ENCODE assay signal across 1 cellular context in the genomic region with DNA sequence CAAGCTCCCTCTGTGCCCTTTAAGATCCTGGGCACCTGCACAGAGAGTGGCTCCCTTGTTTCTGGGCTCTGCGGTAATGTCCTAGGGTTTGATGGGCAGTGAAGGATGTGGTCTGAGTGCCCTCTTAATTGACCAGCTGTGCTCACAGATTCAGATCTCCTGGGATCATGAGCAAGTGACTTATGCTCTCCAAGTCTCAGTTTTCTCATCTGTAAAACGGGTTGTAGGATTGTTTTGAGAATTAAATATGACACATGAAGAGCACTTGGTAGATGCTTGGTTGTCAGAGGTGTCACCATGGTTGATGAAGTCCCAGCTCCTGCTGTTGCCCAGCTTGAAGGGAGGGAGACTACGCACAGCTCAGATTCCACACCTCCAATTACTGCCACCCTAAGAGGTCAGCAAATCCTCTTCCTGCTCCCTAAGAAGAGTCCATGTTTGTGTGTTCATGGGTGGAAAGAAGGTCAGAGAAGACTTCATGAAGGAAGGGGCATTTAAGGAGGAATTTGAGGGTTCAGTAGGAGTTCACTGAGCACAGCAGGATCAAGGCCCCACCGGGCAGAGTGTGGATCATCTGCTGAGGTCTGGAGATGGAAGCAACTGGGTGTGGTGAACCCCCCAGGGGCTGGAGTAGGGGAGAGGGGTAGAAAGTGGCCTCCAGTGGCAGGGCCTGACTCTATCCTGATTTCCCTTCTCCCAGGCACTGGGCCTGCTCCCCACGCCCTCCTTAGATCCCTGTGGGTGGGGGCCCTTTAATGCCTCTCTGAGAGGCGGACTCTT.
TF ChIP-seq lines count a peak whose summit lies in the region.

No MANE protein-coding gene starts in this region.

TF ChIP-seq in IMR-90, 13 proteins besides CTCF, POLR2A, EP300 and RAD21:
- TF ChIP-seq RCOR1 (IDR thresholded peaks at IDR 0.05; ENCODE audit: insufficient replicate concordance, low read length) (no peak), NFE2L2 (IDR thresholded peaks at IDR 0.05; ENCODE audit: low read depth, low read length) (no peak), CHD1 (IDR thresholded peaks at IDR 0.05; ENCODE audit: low read depth, low read length) (no peak), MXI1 (IDR thresholded peaks at IDR 0.05; ENCODE audit: borderline replicate concordance, low read depth, low read length) (no peak), FOS (IDR thresholded peaks at IDR 0.05; ENCODE audit: low read depth, low read length) (no peak), MAFK (IDR thresholded peaks at IDR 0.05; ENCODE audit: low read depth, low read length) (no peak), MAZ (IDR thresholded peaks at IDR 0.05; ENCODE audit: borderline replicate concordance, low read depth, low read length) (no peak), CEBPB (IDR thresholded peaks at IDR 0.05; ENCODE audit: low read depth, low read length) (no peak), BHLHE40 (IDR thresholded peaks at IDR 0.05; ENCODE audit: low read depth, low read length) (no peak), SMC3 (IDR thresholded peaks at IDR 0.05; ENCODE audit: low read depth, low read length) (no peak), RFX5 (IDR thresholded peaks at IDR 0.05; ENCODE audit: low read depth, low read length) (no peak)
- TF ChIP-seq, protein P1, sequence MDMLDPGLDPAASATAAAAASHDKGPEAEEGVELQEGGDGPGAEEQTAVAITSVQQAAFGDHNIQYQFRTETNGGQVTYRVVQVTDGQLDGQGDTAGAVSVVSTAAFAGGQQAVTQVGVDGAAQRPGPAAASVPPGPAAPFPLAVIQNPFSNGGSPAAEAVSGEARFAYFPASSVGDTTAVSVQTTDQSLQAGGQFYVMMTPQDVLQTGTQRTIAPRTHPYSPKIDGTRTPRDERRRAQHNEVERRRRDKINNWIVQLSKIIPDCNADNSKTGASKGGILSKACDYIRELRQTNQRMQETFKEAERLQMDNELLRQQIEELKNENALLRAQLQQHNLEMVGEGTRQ (IDR thresholded peaks at IDR 0.05; ENCODE audit: low read depth, low read length): no peak
- TF ChIP-seq, protein P2, sequence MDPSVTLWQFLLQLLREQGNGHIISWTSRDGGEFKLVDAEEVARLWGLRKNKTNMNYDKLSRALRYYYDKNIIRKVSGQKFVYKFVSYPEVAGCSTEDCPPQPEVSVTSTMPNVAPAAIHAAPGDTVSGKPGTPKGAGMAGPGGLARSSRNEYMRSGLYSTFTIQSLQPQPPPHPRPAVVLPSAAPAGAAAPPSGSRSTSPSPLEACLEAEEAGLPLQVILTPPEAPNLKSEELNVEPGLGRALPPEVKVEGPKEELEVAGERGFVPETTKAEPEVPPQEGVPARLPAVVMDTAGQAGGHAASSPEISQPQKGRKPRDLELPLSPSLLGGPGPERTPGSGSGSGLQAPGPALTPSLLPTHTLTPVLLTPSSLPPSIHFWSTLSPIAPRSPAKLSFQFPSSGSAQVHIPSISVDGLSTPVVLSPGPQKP (IDR thresholded peaks at IDR 0.05; ENCODE audit: borderline replicate concordance, low read depth, low read length): no peak
